21 cellular contexts compared by ENCODE assay signal in the genomic region with DNA sequence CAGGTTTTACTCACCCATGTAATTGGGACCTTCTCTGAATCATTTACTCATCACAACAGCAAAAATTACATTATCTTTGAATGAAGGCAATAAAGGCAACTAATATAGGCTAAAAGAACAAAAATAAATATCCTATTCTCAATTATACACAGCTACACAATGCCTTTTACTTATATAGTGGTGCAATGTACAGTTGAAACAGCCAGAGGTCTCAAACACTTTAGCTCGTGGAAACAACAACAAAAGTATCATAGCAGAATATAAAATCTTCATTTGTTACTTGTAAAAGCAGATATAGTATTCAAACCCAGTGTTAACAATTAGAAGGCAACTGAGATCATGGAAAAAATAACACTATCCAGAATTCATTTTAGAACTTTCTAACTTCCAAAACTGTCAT. TPM values are rescaled to one million over a fixed set of nuclear protein-coding genes. Genes with fewer than 3 reads are reported as not detected.
DNase-seq lines count a peak whose midpoint lies in the region; ATAC-seq, FAIRE-seq and TF ChIP-seq lines count a peak whose summit lies in the region.
"Had no signal": no experiment of that assay in that cellular context is flagged by ENCODE, and none has a peak within 500 bp of the region (broad histone marks: within the 10 kb centered on the region; RNA-seq: fewer than 3 reads in every experiment).

No MANE protein-coding gene starts in this region.

- in situ Hi-C loops in GM23248 (cut with MboI) (no loop called here), brain microvascular endothelial cell (cut with HindIII; ENCODE audit: low pct_ligation_motif_present, low sequenced_read_pairs) (no loop called here)

- no peaks in the 10 kb centered on the region for H3K9me2 ChIP-seq in GM23248 (ENCODE audit: insufficient read depth)

- peaks cover 28% of the 10 kb centered on the region for H3K79me2 ChIP-seq in GM23248 (ENCODE audit: insufficient read depth)

- no peaks in the 10 kb centered on the region for H3K27me3 ChIP-seq in GM23248 (replicated peaks; ENCODE audit: insufficient read depth)
- H3K27me3 ChIP-seq in brain microvascular endothelial cell (replicated peaks) = no peaks in the 10 kb centered on the region
- no peaks in the 10 kb centered on the region for H3K27me3 ChIP-seq in right lobe of liver
- no peaks in the 10 kb centered on the region for H3K27me3 ChIP-seq in esophagus squamous epithelium
- H3K27me3 ChIP-seq: SJSA1 had no signal

- H3K4me3 ChIP-seq in GM23248 (no peak overlapping the region), brain microvascular endothelial cell (ENCODE audit: low read depth, low read length) (no peak overlapping the region), right lobe of liver (no peak overlapping the region), esophagus squamous epithelium (no peak overlapping the region)
- H3K4me3 ChIP-seq: SJSA1 had no signal

- whole genome bisulfite sequencing in GM23248 (ENCODE audit: low coverage in 1 of 2, low lambda C conversion rate in 2 of 2, missing lambda C conversion rate in 2 of 2), 2 experiments = 90 to 100% methylated on average over 1 of the region's 1 CpG
- 83% methylated on average over 1 of the region's 1 CpG for WGBS in right lobe of liver (ENCODE audit: insufficient coverage, low coverage, low lambda C conversion rate, missing lambda C conversion rate)
- WGBS in esophagus squamous epithelium, 2 donors = 69 to 72% methylated on average over 1 of the region's 1 CpG

- no peak for ATAC-seq in right lobe of liver
- ATAC-seq in HG02678 (IDR thresholded peaks at IDR 0.05; ENCODE audit: unreplicated experiment) = no peak
- ATAC-seq in HG03159 (IDR thresholded peaks at IDR 0.05; ENCODE audit: unreplicated experiment) = no peak
- ATAC-seq: Panc1 had no signal

- peaks cover 27% of the 10 kb centered on the region for H3K36me3 ChIP-seq in GM23248 (ENCODE audit: low read depth)
- no peaks in the 10 kb centered on the region for H3K36me3 ChIP-seq in brain microvascular endothelial cell (replicated peaks)
- H3K36me3 ChIP-seq in right lobe of liver = no peaks in the 10 kb centered on the region
- H3K36me3 ChIP-seq in esophagus squamous epithelium = peaks cover 0 to 66% (median 9%) of the 10 kb centered on the region in 3 donors
- H3K36me3 ChIP-seq: SJSA1 had no signal

- DNase-seq in GM23248 = no peak
- DNase-seq in brain microvascular endothelial cell = no peak
- no peak for DNase-seq in right lobe of liver
- no peak for DNase-seq in esophagus squamous epithelium (lab: John Stamatoyannopoulos, UW)
- DNase-seq in SHP77 (lab: John Stamatoyannopoulos, UW) = no peak
- DNase-seq: CD4-positive, alpha-beta T cell; COR-L47; DMS79; HCEC 1CT; Karpas-422; NCI-H1417; NCI-H1694 treated with DMSO at 0.1 percent for 48 hours; NCI-H2081 treated with DMSO at 0.1 percent for 48 hours; NCI-H2227 treated with DMSO at 0.1 percent for 48 hours; NCI-H510A; NCI-H748 treated with DMSO at 0.1 percent for 48 hours had no signal

- intact Hi-C loops in right lobe of liver (cut with DNase I) = no loop called here
- intact Hi-C loops in esophagus squamous epithelium (cut with DNase I) = no loop called here

- no peaks in the 10 kb centered on the region for H4K20me1 ChIP-seq in GM23248 (ENCODE audit: insufficient read depth)

- no peak overlapping the region for H3K9ac ChIP-seq in GM23248

- TF ChIP-seq CTCF in brain microvascular endothelial cell (IDR thresholded peaks at IDR 0.05; ENCODE audit: low read depth, low read length, missing control alignments) (peak; percentile 7), right lobe of liver (IDR thresholded peaks at IDR 0.05) (no peak), esophagus squamous epithelium (IDR thresholded peaks at IDR 0.05) (peak in 2 of 6 experiments; percentile 7)

- no peak overlapping the region for H3K27ac ChIP-seq in GM23248
- no peak overlapping the region for H3K27ac ChIP-seq in brain microvascular endothelial cell
- peak overlapping the region in 2 of 3 donors; percentile 87 to 91 for H3K27ac ChIP-seq in right lobe of liver
- no peak overlapping the region for H3K27ac ChIP-seq in esophagus squamous epithelium

- H3K4me2 ChIP-seq in GM23248 (ENCODE audit: unreplicated experiment) = peak overlapping the region; percentile 91

- peak; percentile 57 for FAIRE-seq in A204.1 (lab: Jason Lieb, UNC)

- H3K9me3 ChIP-seq in GM23248 (ENCODE audit: low read depth) = no peaks in the 10 kb centered on the region
- no peaks in the 10 kb centered on the region for H3K9me3 ChIP-seq in right lobe of liver
- H3K9me3 ChIP-seq in esophagus squamous epithelium = no peaks in the 10 kb centered on the region
- H3K9me3 ChIP-seq: SJSA1 had no signal

- H3F3A ChIP-seq in GM23248 (ENCODE audit: insufficient read depth) = peaks cover 16% of the 10 kb centered on the region

- H2AFZ ChIP-seq in GM23248 = no peak overlapping the region

- TF ChIP-seq POLR2A in right lobe of liver (IDR thresholded peaks at IDR 0.05) = no peak
- no peak for TF ChIP-seq POLR2A in esophagus squamous epithelium (IDR thresholded peaks at IDR 0.05)

- peaks cover 47% of the 10 kb centered on the region for H3K4me1 ChIP-seq in GM23248 (ENCODE audit: insufficient read depth)
- H3K4me1 ChIP-seq in right lobe of liver = peaks cover 0 to 30% (median 5%) of the 10 kb centered on the region in 4 donors
- no peaks in the 10 kb centered on the region for H3K4me1 ChIP-seq in esophagus squamous epithelium

RNA-seq across cellular contexts. Expression of a gene that starts 20.6 kb away (rescaled TPM):
- 3.9 and 5.7 TPM in 2 replicates for total RNA-seq in GM23248 (2014; rRNA removed; shearing (Covaris generic))
- polyA plus RNA-seq in GM23248 (2016; fragmentation: Nextera tagmentation; extraction: Ambion mirVana) = 7.8 and 8.1 TPM in 2 replicates
- total RNA-seq in right lobe of liver (1 to 10 TPM; 1.8 to 3.6 (median 2.1) TPM), esophagus squamous epithelium (10 to 100 TPM in 1 of 4 donors, 1 to 10 TPM in 3; 1.3 to 10.4 (median 5.2) TPM)

Comparison
In these comparisons a context has a peak if more than half of its experiments do, and no peak if none do; other contexts are left out.
1. H3K27ac ChIP-seq: peak in right lobe of liver (2 of 3); none in GM23248 (single experiment), brain microvascular endothelial cell (single experiment) and esophagus squamous epithelium (0 of 4).